In genomic region chr1:161709373-161709772, GRCh38 we compare ENCODE assay signal across 1 cellular context.
A peak's percentile ranks its signal among the peaks of the same experiment; 100 is the strongest.
TF ChIP-seq lines count a peak whose summit lies in the region.

No MANE protein-coding gene starts in this region.

TF ChIP-seq in K562, 482 proteins besides CTCF, POLR2A, EP300 and RAD21:
- TF ChIP-seq, protein P1, sequence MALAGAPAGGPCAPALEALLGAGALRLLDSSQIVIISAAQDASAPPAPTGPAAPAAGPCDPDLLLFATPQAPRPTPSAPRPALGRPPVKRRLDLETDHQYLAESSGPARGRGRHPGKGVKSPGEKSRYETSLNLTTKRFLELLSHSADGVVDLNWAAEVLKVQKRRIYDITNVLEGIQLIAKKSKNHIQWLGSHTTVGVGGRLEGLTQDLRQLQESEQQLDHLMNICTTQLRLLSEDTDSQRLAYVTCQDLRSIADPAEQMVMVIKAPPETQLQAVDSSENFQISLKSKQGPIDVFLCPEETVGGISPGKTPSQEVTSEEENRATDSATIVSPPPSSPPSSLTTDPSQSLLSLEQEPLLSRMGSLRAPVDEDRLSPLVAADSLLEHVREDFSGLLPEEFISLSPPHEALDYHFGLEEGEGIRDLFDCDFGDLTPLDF (CRISPR knock-in tag; IDR thresholded peaks at IDR 0.05): no peak
- TF ChIP-seq, protein P2, sequence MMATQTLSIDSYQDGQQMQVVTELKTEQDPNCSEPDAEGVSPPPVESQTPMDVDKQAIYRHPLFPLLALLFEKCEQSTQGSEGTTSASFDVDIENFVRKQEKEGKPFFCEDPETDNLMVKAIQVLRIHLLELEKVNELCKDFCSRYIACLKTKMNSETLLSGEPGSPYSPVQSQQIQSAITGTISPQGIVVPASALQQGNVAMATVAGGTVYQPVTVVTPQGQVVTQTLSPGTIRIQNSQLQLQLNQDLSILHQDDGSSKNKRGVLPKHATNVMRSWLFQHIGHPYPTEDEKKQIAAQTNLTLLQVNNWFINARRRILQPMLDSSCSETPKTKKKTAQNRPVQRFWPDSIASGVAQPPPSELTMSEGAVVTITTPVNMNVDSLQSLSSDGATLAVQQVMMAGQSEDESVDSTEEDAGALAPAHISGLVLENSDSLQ (IDR thresholded peaks at IDR 0.05): peak; percentile 35; the same call in 1 of the 2 replicates
- 0 out of 2 replicates have a peak, but pooled peaks have one; percentile 15 for TF ChIP-seq TAF7 (tag; IDR thresholded peaks at IDR 0.05)
TF ChIP-seq in K562: peak in this region for 2.
